ENCODE assay signal across 11 cellular contexts in genomic region chr9:107638496-107638895, GRCh38.
DNase-seq lines count a peak whose midpoint lies in the region; ATAC-seq and TF ChIP-seq lines count a peak whose summit lies in the region.
"Had no signal": no experiment of that assay in that cellular context is flagged by ENCODE, and none has a peak within 500 bp of the region (broad histone marks: within the 10 kb centered on the region; RNA-seq: fewer than 3 reads in every experiment).

No MANE protein-coding gene starts in this region.

- H3K4me1 ChIP-seq in right atrium auricular region = peaks cover 0 to 21% of the 10 kb centered on the region in 2 donors
- peaks cover 0 to 5% of the 10 kb centered on the region in 2 donors for H3K4me1 ChIP-seq in uterus

- H3K36me3 Mint-ChIP-seq in stimulated activated effector memory CD8-positive, alpha-beta T cell treated with anti-CD3 and anti-CD28 coated beads, Interleukin-12 subunit alpha, Interleukin-12 subunit beta, amount 100 ng/mL, for 72 hours = peaks cover 6% of the 10 kb centered on the region

- peak overlapping the region; percentile 94 to 96 for H3K27ac ChIP-seq in right atrium auricular region
- H3K27ac ChIP-seq in coronary artery = peak overlapping the region; percentile 94 to 98
- H3K27ac ChIP-seq in uterus = peak overlapping the region; percentile 99 to 100
- H3K27ac ChIP-seq: KMS-11 had no signal

- H3K4me3 ChIP-seq in right atrium auricular region (peak overlapping the region; percentile 42 to 44), coronary artery (peak overlapping the region; percentile 70), uterus (peak overlapping the region; percentile 36 to 39)

- H3K27me3 ChIP-seq in right atrium auricular region (no peaks in the 10 kb centered on the region), uterus (no peaks in the 10 kb centered on the region)

- ATAC-seq in Right ventricle myocardium superior (ENCODE audit: poor library complexity) (no peak), HG02798 (IDR thresholded peaks at IDR 0.05; ENCODE audit: poor library complexity, unreplicated experiment) (no peak)
- ATAC-seq in stimulated activated effector memory CD8-positive, alpha-beta T cell treated with anti-CD3 and anti-CD28 coated beads, Interleukin-12 subunit alpha, Interleukin-12 subunit beta, amount 100 ng/mL, for 72 hours = no peak

- H3K4me3 Mint-ChIP-seq in stimulated activated effector memory CD8-positive, alpha-beta T cell treated with anti-CD3 and anti-CD28 coated beads, Interleukin-12 subunit alpha, Interleukin-12 subunit beta, amount 100 ng/mL, for 72 hours = no peak overlapping the region
- H3K4me3 Mint-ChIP-seq: central memory CD8-positive, alpha-beta T cell had no signal

- TF ChIP-seq POLR2A in uterus (IDR thresholded peaks at IDR 0.05) = no peak

- no peaks in the 10 kb centered on the region for H3K36me3 ChIP-seq in right atrium auricular region
- H3K36me3 ChIP-seq in uterus = no peaks in the 10 kb centered on the region

- H3K9me3 ChIP-seq in right atrium auricular region (no peaks in the 10 kb centered on the region), uterus (no peaks in the 10 kb centered on the region)

- TF ChIP-seq CTCF in right atrium auricular region (IDR thresholded peaks at IDR 0.05) (no peak), coronary artery (IDR thresholded peaks at IDR 0.05) (no peak), uterus (IDR thresholded peaks at IDR 0.05) (no peak)

- H3K27ac Mint-ChIP-seq in stimulated activated effector memory CD8-positive, alpha-beta T cell treated with anti-CD3 and anti-CD28 coated beads, Interleukin-12 subunit alpha, Interleukin-12 subunit beta, amount 100 ng/mL, for 72 hours = no peak overlapping the region

- intact Hi-C loops in Right ventricle myocardium superior (cut with DNase I) = loop anchor here (5.0 kb wide), 1 partner anchor 151 kb away; the partner anchor contains the start of gene KLF4
- intact Hi-C loops in uterus (cut with DNase I; ENCODE audit: low total_unique reads) = no loop called here

- DNase-seq in right atrium auricular region (ENCODE audit: low spot score) = no peak
- DNase-seq in Right ventricle myocardium superior = no peak
- no peak for DNase-seq in coronary artery (ENCODE audit: low spot score)
- DNase-seq in myocyte (ENCODE audit: low read depth) = peak; percentile 47
- no peak for DNase-seq in uterus
- no peak for DNase-seq in stimulated activated effector memory CD8-positive, alpha-beta T cell treated with anti-CD3 and anti-CD28 coated beads, Interleukin-12 subunit alpha, Interleukin-12 subunit beta, amount 100 ng/mL, for 72 hours (ENCODE audit: low spot score in 2 of 2)
- no peak for DNase-seq in mucosa of gallbladder (ENCODE audit: low spot score)
- DNase-seq: stimulated activated CD4-positive, alpha-beta T cell treated with anti-CD3 and anti-CD28 coated beads, Interleukin-4, amount 100 ng/mL, for 1 hour had no signal

- no peaks in the 10 kb centered on the region for H3K4me1 Mint-ChIP-seq in stimulated activated effector memory CD8-positive, alpha-beta T cell treated with anti-CD3 and anti-CD28 coated beads, Interleukin-12 subunit alpha, Interleukin-12 subunit beta, amount 100 ng/mL, for 72 hours

- peaks cover 11% of the 10 kb centered on the region for H3K9me3 Mint-ChIP-seq in stimulated activated effector memory CD8-positive, alpha-beta T cell treated with anti-CD3 and anti-CD28 coated beads, Interleukin-12 subunit alpha, Interleukin-12 subunit beta, amount 100 ng/mL, for 72 hours
- H3K9me3 Mint-ChIP-seq: central memory CD8-positive, alpha-beta T cell had no signal
